In genomic region chr11:80096736-80097135, GRCh38 we compare ENCODE assay signal across 18 cellular contexts.
DNase-seq lines count a peak whose midpoint lies in the region; ATAC-seq, FAIRE-seq and TF ChIP-seq lines count a peak whose summit lies in the region.
"Had no signal": no experiment of that assay in that cellular context is flagged by ENCODE, and none has a peak within 500 bp of the region (broad histone marks: within the 10 kb centered on the region; RNA-seq: fewer than 3 reads in every experiment).

No MANE protein-coding gene starts in this region.

- H3K36me3 ChIP-seq in astrocyte (ENCODE audit: insufficient read depth, low read length): no peaks in the 10 kb centered on the region
- H3K36me3 ChIP-seq: tibial nerve had no signal

- in situ Hi-C loops in KBM-7 (cut with MboI; ENCODE audit: low pct_unique_long_range_greater_than_20kb, low sequenced_read_pairs): no loop called here
- in situ Hi-C loops in G401 (cut with HindIII; ENCODE audit: low sequenced_read_pairs): no loop called here

- H2AFZ ChIP-seq in astrocyte (ENCODE audit: low read depth, low read length): no peak overlapping the region

- POLR2A ChIA-PET in AG04450 (lab: Yijun Ruan, JAX): no interaction called here

- CTCF ChIA-PET in AG04450 (lab: Charles Lee): no interaction called here

- no peak for ATAC-seq in activated T-helper 17 cell treated with anti-CD3 and anti-CD28 coated beads, Interleukin-2, amount 50 U/mL, for 72 hours (replicated peaks)
- ATAC-seq: activated CD8-positive, alpha-beta T cell treated with anti-CD3 and anti-CD28 coated beads for 36 hours had no signal

- H3K4me2 ChIP-seq in astrocyte (ENCODE audit: low read length): peak overlapping the region; percentile 42

- H3K27me3 ChIP-seq in AG04450 (ENCODE audit: control insufficient read depth, insufficient read depth, low read length) (no peaks in the 10 kb centered on the region), astrocyte (ENCODE audit: insufficient read depth, low read length) (no peaks in the 10 kb centered on the region)
- H3K27me3 ChIP-seq: tibial nerve had no signal

- H3K4me3 Mint-ChIP-seq in astrocyte (ENCODE audit: unreplicated experiment): no peak overlapping the region
- H3K4me3 Mint-ChIP-seq in activated T-helper 17 cell treated with anti-CD3 and anti-CD28 coated beads, Interleukin-2, amount 50 U/mL, for 72 hours: no peak overlapping the region
- H3K4me3 Mint-ChIP-seq: activated CD8-positive, alpha-beta T cell treated with anti-CD3 and anti-CD28 coated beads for 36 hours had no signal

- FAIRE-seq in astrocyte (lab: Jason Lieb, UNC): peak; percentile 100
- FAIRE-seq: TTC549 had no signal

- H3K4me1 Mint-ChIP-seq in astrocyte (ENCODE audit: low read depth, unreplicated experiment): peaks cover 25% of the 10 kb centered on the region
- H3K4me1 Mint-ChIP-seq in activated T-helper 17 cell treated with anti-CD3 and anti-CD28 coated beads, Interleukin-2, amount 50 U/mL, for 72 hours: no peaks in the 10 kb centered on the region

- peaks cover 18% of the 10 kb centered on the region for H3K4me1 ChIP-seq in astrocyte (ENCODE audit: insufficient read depth, low read length)
- H3K4me1 ChIP-seq: tibial nerve had no signal

- no peaks in the 10 kb centered on the region for H3K36me3 Mint-ChIP-seq in astrocyte (ENCODE audit: low read depth, unreplicated experiment)
- H3K36me3 Mint-ChIP-seq in activated T-helper 17 cell treated with anti-CD3 and anti-CD28 coated beads, Interleukin-2, amount 50 U/mL, for 72 hours (ENCODE audit: low read depth): no peaks in the 10 kb centered on the region

- H3K9me3 Mint-ChIP-seq in astrocyte (ENCODE audit: unreplicated experiment): no peaks in the 10 kb centered on the region
- peaks cover 12% of the 10 kb centered on the region for H3K9me3 Mint-ChIP-seq in activated T-helper 17 cell treated with anti-CD3 and anti-CD28 coated beads, Interleukin-2, amount 50 U/mL, for 72 hours
- H3K9me3 Mint-ChIP-seq: activated CD8-positive, alpha-beta T cell treated with anti-CD3 and anti-CD28 coated beads for 36 hours had no signal

- H3K27ac Mint-ChIP-seq in astrocyte (ENCODE audit: unreplicated experiment): peak overlapping the region; percentile 7
- H3K27ac Mint-ChIP-seq in activated T-helper 17 cell treated with anti-CD3 and anti-CD28 coated beads, Interleukin-2, amount 50 U/mL, for 72 hours: no peak overlapping the region
- H3K27ac Mint-ChIP-seq: activated CD8-positive, alpha-beta T cell treated with anti-CD3 and anti-CD28 coated beads for 36 hours had no signal

- H3K79me2 ChIP-seq in astrocyte (ENCODE audit: insufficient read depth, low read length): no peaks in the 10 kb centered on the region

- no peaks in the 10 kb centered on the region for H3K27me3 Mint-ChIP-seq in astrocyte (ENCODE audit: low read depth, unreplicated experiment)
- no peaks in the 10 kb centered on the region for H3K27me3 Mint-ChIP-seq in activated T-helper 17 cell treated with anti-CD3 and anti-CD28 coated beads, Interleukin-2, amount 50 U/mL, for 72 hours
- H3K27me3 Mint-ChIP-seq: activated CD8-positive, alpha-beta T cell treated with anti-CD3 and anti-CD28 coated beads for 36 hours had no signal

- no peak overlapping the region for H3K9ac ChIP-seq in astrocyte (ENCODE audit: low read length)

- H4K20me1 ChIP-seq in astrocyte (ENCODE audit: insufficient read depth, low read length): no peaks in the 10 kb centered on the region

- H3K4me3 ChIP-seq in AG04450 (ENCODE audit: low read depth, low read length) (no peak overlapping the region), astrocyte (ENCODE audit: insufficient read depth, low read depth, low read length) (no peak overlapping the region)
- H3K4me3 ChIP-seq: tibial nerve had no signal

- DNase-seq in AG04450 (ENCODE audit: low read depth, low spot score) (peak; percentile 26), HS-27A (ENCODE audit: low read depth) (peak; percentile 88), astrocyte (ENCODE audit: low read depth) (peak; percentile 94), hepatic stellate cell (ENCODE audit: low spot score) (peak; percentile 76), KBM-7 (no peak), NCI-H1694 treated with DMSO at 0.1 percent for 48 hours (lab: John Stamatoyannopoulos, UW) (no peak), G401 (ENCODE audit: low spot score) (no peak)
- DNase-seq: activated CD8-positive, alpha-beta T cell treated with anti-CD3 and anti-CD28 coated beads for 36 hours; central memory CD4-positive, alpha-beta T cell; DMS 273 treated with DMSO at 0.1 percent for 48 hours; erythroblast; Kasumi-1; midbrain; NCI-H2081; Right ventricle myocardium superior had no signal

- H3K9me3 ChIP-seq in AG04450 (ENCODE audit: control insufficient read depth, insufficient read depth, low read length): no peaks in the 10 kb centered on the region
- H3K9me3 ChIP-seq in astrocyte (ENCODE audit: insufficient read depth, low read depth, low read length): no peaks in the 10 kb centered on the region
- H3K9me3 ChIP-seq: tibial nerve had no signal

- H3K27ac ChIP-seq in AG04450 (ENCODE audit: low read depth, low read length) (peak overlapping the region; percentile 42), astrocyte (ENCODE audit: low read depth, low read length) (peak overlapping the region; percentile 11)
- H3K27ac ChIP-seq: tibial nerve had no signal

- TF ChIP-seq CTCF in AG04450 (IDR thresholded peaks at IDR 0.05; ENCODE audit: low read depth, low read length) (no peak), astrocyte (IDR thresholded peaks at IDR 0.05; ENCODE audit: insufficient read depth, low read depth, low read length) (no peak)

Comparison
In these comparisons a context has a peak if more than half of its experiments do, and no peak if none do; other contexts are left out.
1. DNase-seq: peak in AG04450 (single experiment), HS-27A (single experiment), astrocyte (single experiment) and hepatic stellate cell (single experiment); none in KBM-7 (single experiment), NCI-H1694 treated with DMSO at 0.1 percent for 48 hours (single experiment) and G401 (single experiment).